In the genomic region with DNA sequence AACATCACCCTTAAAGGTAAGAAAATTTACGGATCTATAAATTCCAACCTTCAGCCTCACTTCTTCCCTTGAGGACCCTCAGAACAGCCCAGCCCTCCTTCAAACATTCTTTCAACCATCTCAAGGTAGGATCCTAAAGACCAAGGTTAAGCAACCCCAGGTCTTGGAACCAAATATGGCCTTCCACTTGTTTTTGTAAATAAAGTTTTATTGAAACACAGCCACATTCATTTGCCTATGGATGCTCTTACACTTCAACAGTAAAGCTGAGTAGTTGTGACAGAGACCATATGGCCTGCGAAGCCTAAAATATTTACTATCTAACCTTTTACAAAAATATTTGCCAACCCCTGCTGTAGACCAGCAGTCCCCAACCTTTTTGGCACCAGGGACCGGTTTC, we compare ENCODE assay signal across 7 cellular contexts.
"Had no signal": no experiment of that assay in that cellular context is flagged by ENCODE, and none has a peak within 500 bp of the region (broad histone marks: within the 10 kb centered on the region; RNA-seq: fewer than 3 reads in every experiment).

No MANE protein-coding gene starts in this region.

- H3K27ac ChIP-seq: HL-60, KMS-11 had no signal

- H3K9ac ChIP-seq: KMS-11 had no signal

- DNase-seq: IMR-90, KBM-7, KG1 had no signal

- H3K4me2 ChIP-seq: KMS-11 had no signal

- FAIRE-seq: HepG2, HTR-8/SVneo had no signal

- ATAC-seq: HepG2 had no signal
